Comparison of ENCODE assay signal across 1 cellular context in genomic region chr13:43953370-43953769, GRCh38.
TF ChIP-seq lines count a peak whose summit lies in the region.

No MANE protein-coding gene starts in this region.

TF ChIP-seq in SK-N-SH, 30 proteins besides CTCF, POLR2A, EP300 and RAD21 (continued from another document):
- no peak for TF ChIP-seq USF1 (IDR thresholded peaks at IDR 0.05; ENCODE audit: borderline replicate concordance, low read depth)
- no peak for TF ChIP-seq NRF1 (IDR thresholded peaks at IDR 0.05; ENCODE audit: low read depth, low read length)
- TF ChIP-seq GATA2 (CRISPR knock-in tag; IDR thresholded peaks at IDR 0.05), result no peak
- no peak for TF ChIP-seq RFX5 (IDR thresholded peaks at IDR 0.05; ENCODE audit: low read length)
- TF ChIP-seq MXI1 (IDR thresholded peaks at IDR 0.05; ENCODE audit: low read depth, low read length), result no peak
- no peak for TF ChIP-seq MAX (IDR thresholded peaks at IDR 0.05; ENCODE audit: low read depth)
